9 cellular contexts compared by ENCODE assay signal in genomic region chr4:185425600-185426352, GRCh38. TPM values are rescaled to one million over a fixed set of nuclear protein-coding genes. Genes with fewer than 3 reads are reported as not detected.
DNase-seq lines count a peak whose midpoint lies in the region; ATAC-seq, FAIRE-seq and TF ChIP-seq lines count a peak whose summit lies in the region.
"Had no signal": no experiment of that assay in that cellular context is flagged by ENCODE, and none has a peak within 500 bp of the region (broad histone marks: within the 10 kb centered on the region; RNA-seq: fewer than 3 reads in every experiment).

A gene with protein sequence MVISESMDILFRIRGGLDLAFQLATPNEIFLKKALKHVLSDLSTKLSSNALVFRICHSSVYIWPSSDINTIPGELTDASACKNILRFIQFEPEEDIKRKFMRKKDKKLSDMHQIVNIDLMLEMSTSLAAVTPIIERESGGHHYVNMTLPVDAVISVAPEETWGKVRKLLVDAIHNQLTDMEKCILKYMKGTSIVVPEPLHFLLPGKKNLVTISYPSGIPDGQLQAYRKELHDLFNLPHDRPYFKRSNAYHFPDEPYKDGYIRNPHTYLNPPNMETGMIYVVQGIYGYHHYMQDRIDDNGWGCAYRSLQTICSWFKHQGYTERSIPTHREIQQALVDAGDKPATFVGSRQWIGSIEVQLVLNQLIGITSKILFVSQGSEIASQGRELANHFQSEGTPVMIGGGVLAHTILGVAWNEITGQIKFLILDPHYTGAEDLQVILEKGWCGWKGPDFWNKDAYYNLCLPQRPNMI (minus strand): TSS chr4:185425964. CDS start chr4:185425868, 96 bp downstream.

- no peaks in the 10 kb centered on the region for H3K27me3 ChIP-seq in keratinocyte (ENCODE audit: control insufficient read depth, extremely low read depth, insufficient read depth, low read length)

- DNase-seq in AG20443 (ENCODE audit: low spot score) (peak; percentile 96), NCI-H446 treated with DMSO at 0.1 percent for 48 hours (lab: John Stamatoyannopoulos, UW) (peak; percentile 52), cerebellum (ENCODE audit: low spot score) (peak; percentile 94), keratinocyte (ENCODE audit: low read depth, low spot score) (peak; percentile 41)
- DNase-seq in activated CD4-positive, alpha-beta T cell treated with anti-CD3 and anti-CD28 coated beads for 1 hour: peak; percentile 83
- peak; percentile 72 to 84 (median 76) for DNase-seq in stimulated activated CD4-positive, alpha-beta T cell treated with anti-CD3 and anti-CD28 coated beads, Interleukin-12 subunit alpha, Interleukin-12 subunit beta, amount 100 ng/mL, for 48 hours (ENCODE audit: low read depth in 2 of 3, low spot score in 1 of 3)

- H3K9ac ChIP-seq in keratinocyte (ENCODE audit: control insufficient read depth, extremely low read depth, insufficient read depth, low read length): peak within 1 kb of the TSS; percentile 98

- FAIRE-seq in keratinocyte (lab: Jason Lieb, UNC): peak; percentile 84
- FAIRE-seq: colon had no signal

- peaks cover 13% of the 10 kb centered on the region for H3K79me2 ChIP-seq in keratinocyte (ENCODE audit: control insufficient read depth, insufficient read depth, low read length)

- ATAC-seq in GM19035 (IDR thresholded peaks at IDR 0.05; ENCODE audit: unreplicated experiment): peak; percentile 95
- ATAC-seq in HG03342 (IDR thresholded peaks at IDR 0.05; ENCODE audit: unreplicated experiment): peak; percentile 91

- H3K9me1 ChIP-seq in keratinocyte (ENCODE audit: control insufficient read depth, extremely low read depth, insufficient read depth, low read length): no peaks in the 10 kb centered on the region

- peaks cover 6% of the 10 kb centered on the region for H3K4me1 ChIP-seq in keratinocyte (ENCODE audit: control insufficient read depth, extremely low read depth, insufficient read depth, low read length)

- dilution Hi-C loops in keratinocyte (cut with MboI; ENCODE audit: extremely low pct_ligation_motif_present, low sequenced_read_pairs): no loop called here

- H4K20me1 ChIP-seq in keratinocyte (ENCODE audit: control insufficient read depth, extremely low read depth, insufficient read depth, low read length): no peaks in the 10 kb centered on the region

- peak within 1 kb of the TSS; percentile 88 for H3K4me2 ChIP-seq in keratinocyte (ENCODE audit: control insufficient read depth, extremely low read depth, insufficient read depth, low read depth, low read length)

- no peaks in the 10 kb centered on the region for H3K36me3 ChIP-seq in keratinocyte (ENCODE audit: control insufficient read depth in 2 of 2, extremely low read depth in 1 of 2, insufficient read depth in 2 of 2, low read length in 2 of 2)

- peak within 1 kb of the TSS; percentile 100 for H3K27ac ChIP-seq in keratinocyte (ENCODE audit: control insufficient read depth, insufficient read depth, low read length)

- peak in 1 of 3 experiments; percentile 47 for TF ChIP-seq CTCF in keratinocyte (optimal IDR thresholded peaks at IDR 0.05 in 1 of 3, IDR thresholded peaks at IDR 0.05 in 1 of 3, conservative IDR thresholded peaks at IDR 0.05 in 1 of 3; ENCODE audit: extremely low read depth in 1 of 3, insufficient read depth in 2 of 3, low read length in 3 of 3)

- peak within 1 kb of the TSS; percentile 94 to 98 (median 94) for H3K4me3 ChIP-seq in keratinocyte (ENCODE audit: control insufficient read depth in 2 of 3, extremely low read depth in 1 of 3, insufficient read depth in 2 of 3, low read depth in 1 of 3, low read length in 3 of 3)

- peak within 1 kb of the TSS; percentile 99 for H2AFZ ChIP-seq in keratinocyte (ENCODE audit: control insufficient read depth, low read length)

- H3K9me3 ChIP-seq in keratinocyte (ENCODE audit: control insufficient read depth, low read depth, low read length): no peaks in the 10 kb centered on the region

RNA-seq across cellular contexts. Expression of the gene that starts here (rescaled TPM):
- total RNA-seq in cerebellum: 36.9 TPM
- polyA plus RNA-seq in keratinocyte: 24.6 to 41.7 TPM (median 24.7 TPM) in 3 replicates
- 12.9 TPM for polyA plus RNA-seq in keratinocyte (2011; ENCODE audit: low read depth)
- polyA plus RNA-seq in keratinocyte (2011; cell fraction: cytosol; rRNA removed): 21.8 and 33.4 TPM in 2 replicates
- polyA plus RNA-seq in keratinocyte (2011; cell fraction: nucleus; rRNA removed): 16.4 and 22.7 TPM in 2 replicates
- 16.8 and 20.3 TPM in 2 replicates for polyA plus RNA-seq in keratinocyte (2012; ENCODE audit: low replicate concordance)
- 15.2 to 29.0 TPM (median 17.2 TPM) in 3 replicates for polyA minus RNA-seq in keratinocyte
- polyA minus RNA-seq in keratinocyte (2011; cell fraction: cytosol; rRNA and poly(A)+ RNA removed): 21.1 TPM
- 11.2 and 12.5 TPM in 2 replicates for polyA minus RNA-seq in keratinocyte (2011; cell fraction: nucleus; rRNA and poly(A)+ RNA removed)

Comparison
In these comparisons a context has a peak if more than half of its experiments do, and no peak if none do; other contexts are left out.
1. Peak in every context shown above with its lines: DNase-seq, ATAC-seq, H3K4me3 ChIP-seq and H3K27ac ChIP-seq.
2. DNase-seq: peak in every context shown above with its lines; median percentile 96 in AG20443; 94 in cerebellum; 83 in activated CD4-positive, alpha-beta T cell treated with anti-CD3 and anti-CD28 coated beads for 1 hour; 76 in stimulated activated CD4-positive, alpha-beta T cell treated with anti-CD3 and anti-CD28 coated beads, Interleukin-12 subunit alpha, Interleukin-12 subunit beta, amount 100 ng/mL, for 48 hours; 52 in NCI-H446 treated with DMSO at 0.1 percent for 48 hours; 41 in keratinocyte.